In genomic region chr6:125748534-125749111, GRCh38 we compare ENCODE assay signal across 8 cellular contexts. TPM values are rescaled to one million over a fixed set of nuclear protein-coding genes. Genes with fewer than 3 reads are reported as not detected.
A peak's percentile ranks its signal among the peaks of the same experiment; 100 is the strongest.
DNase-seq lines count a peak whose midpoint lies in the region; ATAC-seq, FAIRE-seq and TF ChIP-seq lines count a peak whose summit lies in the region.

No MANE protein-coding gene starts in this region.

- peak overlapping the region; percentile 91 for H2AFZ ChIP-seq in K562 (ENCODE audit: low read depth, low read length)

- no peaks in the 10 kb centered on the region for H3K36me3 ChIP-seq in K562 (ENCODE audit: control insufficient read depth, insufficient read depth, low read length)
- H3K36me3 ChIP-seq in tibial artery, result no peaks in the 10 kb centered on the region

- peaks cover 12 to 28% of the 10 kb centered on the region in 2 experiments; a peak in 4 of 5 replicates for H3K4me1 ChIP-seq in K562 (replicated peaks in 1 of 2; ENCODE audit: control insufficient read depth in 2 of 2, insufficient read depth in 2 of 2, low read length in 2 of 2)
- H3K4me1 ChIP-seq in tibial artery, result peaks cover 0 to 23% (median 5%) of the 10 kb centered on the region in 4 donors

- H3K9ac ChIP-seq in K562 (ENCODE audit: insufficient read depth in 1 of 2, low read depth in 2 of 2, low read length in 2 of 2), result peak overlapping the region; percentile 37 to 88; a peak in 2 of 4 replicates

- H3K79me2 ChIP-seq in K562 (ENCODE audit: control insufficient read depth, insufficient read depth, low read length), result no peaks in the 10 kb centered on the region

- WGBS in K562 (ENCODE audit: insufficient coverage, low coverage, missing lambda C conversion rate), result 2% methylated on average over 25 of the region's 25 CpGs
- 0 to 1% methylated on average over 25 of the region's 25 CpGs for WGBS in lower leg skin, 2 donors

- peak overlapping the region; percentile 76 for H3K4me2 ChIP-seq in K562 (ENCODE audit: insufficient read depth, low read length)

- TF ChIP-seq RAD21 in K562 (CRISPR knock-in tag; conservative IDR thresholded peaks at IDR 0.05 in 1 of 2, IDR thresholded peaks at IDR 0.05 in 1 of 2), result no peak

- no peak for FAIRE-seq in K562 (lab: Jason Lieb, UNC)

- H3K27me3 ChIP-seq in K562 (ENCODE audit: control insufficient read depth in 2 of 2, insufficient read depth in 2 of 2, low read length in 2 of 2) (peaks cover 41 to 55% of the 10 kb centered on the region in 2 experiments), tibial artery (no peaks in the 10 kb centered on the region)

- H4K20me1 ChIP-seq in K562 (replicated peaks; ENCODE audit: control insufficient read depth, insufficient read depth, low read length), result no peaks in the 10 kb centered on the region

- intact Hi-C loops in K562 (cut with micrococcal nuclease) (no loop called here), lower leg skin (cut with DNase I; ENCODE audit: low total_unique reads) (no loop called here), tibial artery (cut with DNase I; ENCODE audit: low total_unique reads) (loop anchor here (5.0 to 10.0 kb wide), 2 partner anchors 154 to 306 kb away; no protein-coding TSS in a partner anchor)

- H3K27ac ChIP-seq in K562 (ENCODE audit: extremely low read depth, low read depth, low read length), result no peak overlapping the region
- peak overlapping the region; percentile 99 for H3K27ac ChIP-seq in tibial artery

- ATAC-seq in K562, result peak; percentile 7

- TF ChIP-seq POLR2A in K562 (conservative IDR thresholded peaks at IDR 0.05), result no peak
- no peak for TF ChIP-seq POLR2A in lower leg skin (IDR thresholded peaks at IDR 0.05)

- in situ Hi-C loops in K562 (cut with MboI), result no loop called here

- DNase-seq in NCI-H82 (lab: John Stamatoyannopoulos, UW), result peak; percentile 74
- DNase-seq in NCI-H82 treated with DMSO at 0.1 percent for 48 hours (lab: John Stamatoyannopoulos, UW; ENCODE audit: unreplicated experiment), result no peak
- peak; percentile 78 for DNase-seq in NCI-H748 (lab: John Stamatoyannopoulos, UW; ENCODE audit: unreplicated experiment)
- peak in 1 of 4 experiments; percentile 40 for DNase-seq in K562 (ENCODE audit: extremely low read depth in 1 of 4, low spot score in 3 of 4)
- no peak for DNase-seq in lower leg skin (ENCODE audit: low spot score in 2 of 2)
- no peak for DNase-seq in tibial artery
- no peak for DNase-seq in SW 1271 (lab: John Stamatoyannopoulos, UW)
- no peak for DNase-seq in NOMO-1 treated with dmso at 0.1 percent for 144 hours (lab: John Stamatoyannopoulos, UW; ENCODE audit: unreplicated experiment)

- H3K4me3 ChIP-seq in K562 (peak overlapping the region; percentile 67), lower leg skin (ENCODE audit: low read depth, poor library complexity, severe bottlenecking) (peak overlapping the region; percentile 67), tibial artery (peak overlapping the region; percentile 89 to 95)

- H3K9me3 ChIP-seq in K562 (replicated peaks; ENCODE audit: control insufficient read depth, insufficient read depth, low read depth, low read length), result no peaks in the 10 kb centered on the region
- H3K9me3 ChIP-seq in tibial artery, result no peaks in the 10 kb centered on the region

- no peaks in the 10 kb centered on the region for H3K9me1 ChIP-seq in K562 (ENCODE audit: control insufficient read depth, insufficient read depth, low read length)

- POLR2A ChIA-PET in K562 (lab: Yijun Ruan, JAX), result interaction anchor here (0.6 to 1.4 kb wide), 2 partner anchors 31 to 34 kb away, joined by 3 to 4 read pairs; no protein-coding TSS in a partner anchor

- CTCF ChIA-PET in K562 (lab: Yijun Ruan, JAX; ENCODE audit: low intra/inter-chr PET ratio), result no interaction called here

- BruUV-seq in K562 (replicated peaks; lab: Mats Ljungman, UMichigan), result no TSS peak

- TF ChIP-seq CTCF in K562 (IDR thresholded peaks at IDR 0.05 in 2 of 3, conservative IDR thresholded peaks at IDR 0.05 in 1 of 3; ENCODE audit: insufficient read depth in 2 of 3, low read depth in 1 of 3, low read length in 3 of 3), result no peak
- no peak for TF ChIP-seq CTCF in lower leg skin (IDR thresholded peaks at IDR 0.05)
- TF ChIP-seq CTCF in tibial artery (IDR thresholded peaks at IDR 0.05), result no peak

- TF ChIP-seq EP300 in K562 (IDR thresholded peaks at IDR 0.05; ENCODE audit: low read length), result no peak

TF ChIP-seq in K562, 482 proteins besides CTCF, POLR2A, EP300 and RAD21 (continues in another document):
- peak; percentile 93 for TF ChIP-seq ZSCAN29 (IDR thresholded peaks at IDR 0.05)
- TF ChIP-seq KDM1A (IDR thresholded peaks at IDR 0.05), result peak in 1 of 2 experiments; percentile 40; a peak in 1 of 4 replicates
- TF ChIP-seq, protein P1, sequence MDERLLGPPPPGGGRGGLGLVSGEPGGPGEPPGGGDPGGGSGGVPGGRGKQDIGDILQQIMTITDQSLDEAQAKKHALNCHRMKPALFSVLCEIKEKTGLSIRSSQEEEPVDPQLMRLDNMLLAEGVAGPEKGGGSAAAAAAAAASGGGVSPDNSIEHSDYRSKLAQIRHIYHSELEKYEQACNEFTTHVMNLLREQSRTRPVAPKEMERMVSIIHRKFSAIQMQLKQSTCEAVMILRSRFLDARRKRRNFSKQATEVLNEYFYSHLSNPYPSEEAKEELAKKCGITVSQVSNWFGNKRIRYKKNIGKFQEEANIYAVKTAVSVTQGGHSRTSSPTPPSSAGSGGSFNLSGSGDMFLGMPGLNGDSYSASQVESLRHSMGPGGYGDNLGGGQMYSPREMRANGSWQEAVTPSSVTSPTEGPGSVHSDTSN (CRISPR knock-in tag; IDR thresholded peaks at IDR 0.05; ENCODE audit: low read depth), result no peak
- TF ChIP-seq, protein P1 (tag; conservative IDR thresholded peaks at IDR 0.05; ENCODE audit: low read depth), result peak; percentile 49
- 0 out of 2 replicates have a peak, but pooled peaks have one; percentile 36 for TF ChIP-seq HMG20B (CRISPR knock-in tag; IDR thresholded peaks at IDR 0.05)
- no peak for TF ChIP-seq NFE2L1 (tag; IDR thresholded peaks at IDR 0.05; ENCODE audit: borderline replicate concordance, low read depth)
- TF ChIP-seq EZH2 (IDR thresholded peaks at IDR 0.05; ENCODE audit: borderline replicate concordance, low read depth, low read length), result peak; percentile 55; the same call in 1 of the 2 replicates
- TF ChIP-seq CBX8 (IDR thresholded peaks at IDR 0.05; ENCODE audit: borderline replicate concordance, extremely low read depth, low read depth, low read length, poor library complexity, severe bottlenecking), result peak; percentile 80

RNA-seq across cellular contexts. Expression of gene HEY2, which starts 0.8 kb away (rescaled TPM):
- not detected in 2 replicates for total RNA-seq in K562 (2011; cell fraction: chromatin; rRNA removed; ENCODE audit: low replicate concordance)
- total RNA-seq in K562 (2011; cell fraction: nucleolus; rRNA removed), result not detected in 2 replicates
- total RNA-seq in K562 (2011; cell fraction: nucleoplasm; rRNA removed), result not detected in 2 replicates
- total RNA-seq in K562 (2014; rRNA removed), result not detected in 2 replicates
- total RNA-seq in K562 (2014; rRNA removed; fragmentation: Illumina TruSeq; extraction: Trizol), result not detected in 2 replicates
- not detected in 2 replicates for total RNA-seq in K562 (2015; rRNA removed; fragmentation: Illumina TruSeq; extraction: Trizol)
- 0.07 TPM in 1 of 2 replicates, not detected in the other for total RNA-seq in K562 (2021)
- polyA plus RNA-seq in K562 (2011; rRNA removed), result 0.03 and 0.07 TPM in 2 replicates
- polyA plus RNA-seq in K562 (2011; cell fraction: cytosol; rRNA removed), result 0.03 and 0.36 TPM in 2 replicates
- polyA plus RNA-seq in K562 (2011; cell fraction: nucleus; rRNA removed), result 0.04 and 0.31 TPM in 2 replicates
- polyA plus RNA-seq in K562 (2012), result 0.05 TPM in 1 of 2 replicates, not detected in the other
- 0.04 and 0.12 TPM in 2 replicates for polyA plus RNA-seq in K562 (2014; fragmentation: Illumina TruSeq; extraction: Trizol)
- under 1 TPM in 1 of 2 experiments, not detected in 1; 0.03 TPM for polyA plus RNA-seq in K562 (2014; fragmentation: Nextera tagmentation; extraction: Ambion mirVana)
- 0.07 TPM in 1 of 2 replicates, not detected in the other for polyA plus RNA-seq in K562 (2014; rRNA removed)
- not detected in 2 replicates for polyA minus RNA-seq in K562 (2011; rRNA and poly(A)+ RNA removed)
- polyA minus RNA-seq in K562 (2011; cell fraction: cytosol; rRNA and poly(A)+ RNA removed), result 0.29 TPM in 1 of 2 replicates, not detected in the other
- polyA minus RNA-seq in K562 (2011; cell fraction: nucleus; rRNA and poly(A)+ RNA removed), result not detected in 2 replicates
- 1 to 10 TPM in 2 of 4 donors, under 1 TPM in 2; 0.65 to 2.9 (median 1.5) TPM for total RNA-seq in lower leg skin

RNA-seq across cellular contexts. Expression of gene NCOA7, which starts 42.1 kb away (rescaled TPM):
- total RNA-seq in K562 (2011; cell fraction: chromatin; rRNA removed; ENCODE audit: low replicate concordance), result 6.1 and 37.7 TPM in 2 replicates
- total RNA-seq in K562 (2011; cell fraction: nucleolus; rRNA removed), result 4.8 and 5.7 TPM in 2 replicates
- total RNA-seq in K562 (2011; cell fraction: nucleoplasm; rRNA removed), result 10.2 and 13.4 TPM in 2 replicates
- total RNA-seq in K562 (2014; rRNA removed) (6.7 and 10.6 TPM in 2 replicates), K562 (2014; rRNA removed; fragmentation: Illumina TruSeq; extraction: Trizol) (14.6 and 16.9 TPM in 2 replicates), K562 (2015; rRNA removed; fragmentation: Illumina TruSeq; extraction: Trizol) (9.3 and 12.7 TPM in 2 replicates), K562 (2021) (13.8 TPM in 2 replicates), lower leg skin (10 to 100 TPM in 3 of 4 donors, 1 to 10 TPM in 1; 6.8 to 14.9 (median 13.3) TPM)
- polyA plus RNA-seq in K562 (2011; rRNA removed) (8.9 and 9.3 TPM in 2 replicates), K562 (2014; fragmentation: Illumina TruSeq; extraction: Trizol) (11.2 and 13.6 TPM in 2 replicates), K562 (2014; fragmentation: Nextera tagmentation; extraction: Ambion mirVana) (1 to 10 TPM; 5.8 to 7.0 TPM), K562 (2014; rRNA removed) (8.5 and 11.0 TPM in 2 replicates)
- 4.6 and 7.1 TPM in 2 replicates for polyA plus RNA-seq in K562 (2011; cell fraction: cytosol; rRNA removed)
- polyA plus RNA-seq in K562 (2011; cell fraction: nucleus; rRNA removed), result 6.2 and 6.6 TPM in 2 replicates
- 10.0 and 22.1 TPM in 2 replicates for polyA plus RNA-seq in K562 (2012)
- 33.3 and 40.5 TPM in 2 replicates for polyA minus RNA-seq in K562 (2011; rRNA and poly(A)+ RNA removed)
- 10.1 and 10.2 TPM in 2 replicates for polyA minus RNA-seq in K562 (2011; cell fraction: cytosol; rRNA and poly(A)+ RNA removed)
- polyA minus RNA-seq in K562 (2011; cell fraction: nucleus; rRNA and poly(A)+ RNA removed), result 6.5 and 10.6 TPM in 2 replicates

Comparison
In these comparisons a context has a peak if more than half of its experiments do, and no peak if none do; other contexts are left out.
1. DNase-seq: peak in NCI-H82 (single experiment) and NCI-H748 (single experiment); none in NCI-H82 treated with DMSO at 0.1 percent for 48 hours (single experiment), lower leg skin (0 of 2), tibial artery (0 of 2), SW 1271 (0 of 2) and NOMO-1 treated with dmso at 0.1 percent for 144 hours (single experiment).
2. Peak in every context shown above with its lines, with median percentiles within 50 percentile points of each other: H3K4me3 ChIP-seq.